Comparison of ENCODE assay signal across 11 cellular contexts in genomic region chr14:106174206-106174605, GRCh38.
A peak's percentile ranks its signal among the peaks of the same experiment; 100 is the strongest.
DNase-seq lines count a peak whose midpoint lies in the region; ATAC-seq and TF ChIP-seq lines count a peak whose summit lies in the region.
"Had no signal": no experiment of that assay in that cellular context is flagged by ENCODE, and none has a peak within 500 bp of the region (broad histone marks: within the 10 kb centered on the region; RNA-seq: fewer than 3 reads in every experiment).

No MANE protein-coding gene starts in this region.

- no peaks in the 10 kb centered on the region for H3K27me3 ChIP-seq in BLaER1
- peaks cover 15% of the 10 kb centered on the region for H3K27me3 ChIP-seq in gastroesophageal sphincter

- no peaks in the 10 kb centered on the region for H3K9me3 ChIP-seq in BLaER1
- H3K9me3 ChIP-seq in gastroesophageal sphincter, result no peaks in the 10 kb centered on the region

- H3K4me1 ChIP-seq in BLaER1, result peaks cover 8% of the 10 kb centered on the region
- H3K4me1 ChIP-seq in gastroesophageal sphincter, result no peaks in the 10 kb centered on the region

- TF ChIP-seq POLR2A in gastroesophageal sphincter (IDR thresholded peaks at IDR 0.05), result no peak

- DNase-seq in activated CD4-positive, alpha-beta T cell treated with anti-CD3 and anti-CD28 coated beads for 1 hour, result peak; percentile 30
- DNase-seq in activated T-helper 9 cell treated with anti-CD3 and anti-CD28 coated beads, Interleukin-2, amount 50 U/mL, for 16 hours (ENCODE audit: low read depth), result peak; percentile 31
- DNase-seq in stimulated activated CD4-positive, alpha-beta T cell treated with anti-CD3 and anti-CD28 coated beads, Interleukin-15, amount 100 ng/mL, for 24 hours, result peak; percentile 65
- DNase-seq in DMS 273 (lab: John Stamatoyannopoulos, UW; ENCODE audit: unreplicated experiment), result no peak
- DNase-seq in NCI-H1105 treated with DMSO at 0.1 percent for 48 hours (lab: John Stamatoyannopoulos, UW), result no peak
- DNase-seq in NOMO-1 treated with DMSO at 0.1 percent for 48 hours (lab: John Stamatoyannopoulos, UW; ENCODE audit: unreplicated experiment), result no peak
- DNase-seq: DMS79, KG1, substantia nigra had no signal

- no peaks in the 10 kb centered on the region for H3K36me3 ChIP-seq in BLaER1
- no peaks in the 10 kb centered on the region for H3K36me3 ChIP-seq in gastroesophageal sphincter

- H3K4me3 ChIP-seq in BLaER1 (no peak overlapping the region), gastroesophageal sphincter (no peak overlapping the region)

- H4K20me1 ChIP-seq in BLaER1, result no peaks in the 10 kb centered on the region

- ATAC-seq in gastroesophageal sphincter, result no peak

- no peak overlapping the region for H3K27ac ChIP-seq in BLaER1
- no peak overlapping the region for H3K27ac ChIP-seq in gastroesophageal sphincter

- no peak overlapping the region for H3K9ac ChIP-seq in BLaER1

- TF ChIP-seq CTCF in gastroesophageal sphincter (IDR thresholded peaks at IDR 0.05), result no peak

- TF ChIP-seq EP300 in gastroesophageal sphincter (IDR thresholded peaks at IDR 0.05), result no peak

- WGBS in gastroesophageal sphincter (ENCODE audit: low coverage in 1 of 2), 2 donors, result 34 to 40% methylated on average over 1 to 3 of the region's 7 CpGs

- H3K4me2 ChIP-seq in BLaER1, result peak overlapping the region; percentile 24

Comparison
In these comparisons a context has a peak if more than half of its experiments do, and no peak if none do; other contexts are left out.
1. DNase-seq: peak in activated CD4-positive, alpha-beta T cell treated with anti-CD3 and anti-CD28 coated beads for 1 hour (single experiment), activated T-helper 9 cell treated with anti-CD3 and anti-CD28 coated beads, Interleukin-2, amount 50 U/mL, for 16 hours (single experiment) and stimulated activated CD4-positive, alpha-beta T cell treated with anti-CD3 and anti-CD28 coated beads, Interleukin-15, amount 100 ng/mL, for 24 hours (single experiment); none in DMS 273 (single experiment), NCI-H1105 treated with DMSO at 0.1 percent for 48 hours (single experiment) and NOMO-1 treated with DMSO at 0.1 percent for 48 hours (single experiment).